ENCODE assay signal across 10 cellular contexts in genomic region chr7:23347007-23347681, GRCh38. TPM values are rescaled to one million over a fixed set of nuclear protein-coding genes. Genes with fewer than 3 reads are reported as not detected.
DNase-seq lines count a peak whose midpoint lies in the region; ATAC-seq and TF ChIP-seq lines count a peak whose summit lies in the region.
"Had no signal": no experiment of that assay in that cellular context is flagged by ENCODE, and none has a peak within 500 bp of the region (broad histone marks: within the 10 kb centered on the region; RNA-seq: fewer than 3 reads in every experiment).

No MANE protein-coding gene starts in this region.

- TSS peak; percentile 6 for BruUV-seq in Calu3 (replicated peaks; lab: Mats Ljungman, UMichigan)

- ATAC-seq in natural killer cell, result no peak

- H3K9me3 Mint-ChIP-seq in Calu3 (ENCODE audit: low read depth, unreplicated experiment) (no peaks in the 10 kb centered on the region), brain (no peaks in the 10 kb centered on the region), natural killer cell (no peaks in the 10 kb centered on the region)

- DNase-seq in Calu3, result no peak
- peak; percentile 46 for DNase-seq in NCI-H226
- no peak for DNase-seq in natural killer cell
- no peak for DNase-seq in GM19238 (ENCODE audit: insufficient read length, low spot score)
- DNase-seq in G401 (ENCODE audit: low spot score), result no peak
- no peak for DNase-seq in cardiac septum (ENCODE audit: low spot score)
- no peak for DNase-seq in NCI-H187 (lab: John Stamatoyannopoulos, UW)
- DNase-seq: activated effector memory CD4-positive, alpha-beta T cell treated with Interleukin-2 at 50 U/mL for 16 hours; NCI-H2171 treated with DMSO at 0.1 percent for 48 hours had no signal

- peaks cover 80% of the 10 kb centered on the region for H3K36me3 Mint-ChIP-seq in Calu3 (ENCODE audit: insufficient read depth, unreplicated experiment)
- peaks cover 71% of the 10 kb centered on the region for H3K36me3 Mint-ChIP-seq in brain
- no peaks in the 10 kb centered on the region for H3K36me3 Mint-ChIP-seq in natural killer cell

- TF ChIP-seq CTCF in Calu3 (IDR thresholded peaks at IDR 0.05; ENCODE audit: unreplicated experiment), result no peak
- no peak for TF ChIP-seq CTCF in brain (conservative IDR thresholded peaks at IDR 0.05)
- no peak for TF ChIP-seq CTCF in natural killer cell (IDR thresholded peaks at IDR 0.05)

- no peak overlapping the region for H3K4me3 Mint-ChIP-seq in Calu3 (ENCODE audit: low read depth, unreplicated experiment)
- peak overlapping the region in 1 of 5 experiments; percentile 58 for H3K4me3 Mint-ChIP-seq in brain
- peak overlapping the region; percentile 84 for H3K4me3 Mint-ChIP-seq in natural killer cell

- H3K27ac Mint-ChIP-seq in Calu3 (ENCODE audit: unreplicated experiment) (peak overlapping the region; percentile 38), brain (peak overlapping the region in 4 of 5 experiments; percentile 45 to 88 (median 76)), natural killer cell (peak overlapping the region; percentile 84)

- intact Hi-C loops in Calu3 (cut with micrococcal nuclease; ENCODE audit: unreplicated experiment), result loop anchor here (5.0 kb wide), 1 partner anchor 35 kb away; no protein-coding TSS in a partner anchor
- intact Hi-C loops in natural killer cell (cut with micrococcal nuclease), result no loop called here
- intact Hi-C loops in cardiac septum (cut with DNase I), result no loop called here

- H3K27me3 Mint-ChIP-seq in Calu3 (ENCODE audit: unreplicated experiment), result no peaks in the 10 kb centered on the region
- H3K27me3 Mint-ChIP-seq in brain, result no peaks in the 10 kb centered on the region
- peaks cover 0 to 3% of the 10 kb centered on the region in 2 donors for H3K27me3 Mint-ChIP-seq in natural killer cell (ENCODE audit: low read depth in 2 of 2)

- CTCF ChIA-PET in Calu3 (lab: Charles Lee), result interaction anchor here (0.6 to 1.7 kb wide), 8 partner anchors 8 to 1177 kb away, joined by 3 to 5 read pairs (median 4); no protein-coding TSS in a partner anchor

- H3K4me1 Mint-ChIP-seq in Calu3 (ENCODE audit: low read depth, unreplicated experiment) (peaks cover 46% of the 10 kb centered on the region), brain (peaks cover 74% of the 10 kb centered on the region), natural killer cell (peaks cover 18 to 28% of the 10 kb centered on the region in 2 donors)

- in situ Hi-C loops in G401 (cut with HindIII; ENCODE audit: low sequenced_read_pairs), result no loop called here

RNA-seq across cellular contexts. Expression of gene MALSU1, which starts 48.0 kb away (rescaled TPM):
- 108 and 114 TPM in 2 replicates for total RNA-seq in Calu3 (2022)
- polyA plus RNA-seq in brain (ENCODE audit: insufficient read depth, low read depth, low replicate concordance), result 37.1 TPM
- 10 to 100 TPM; 23.4 to 31.8 (median 26.3) TPM for total RNA-seq in natural killer cell
- total RNA-seq in G401 (2014; rRNA removed; shearing (Covaris generic)), result 62.6 and 73.2 TPM in 2 replicates
- 83.8 TPM for total RNA-seq in cardiac septum
